Comparison of ENCODE assay signal across 23 cellular contexts in genomic region chr20:58706150-58706892, GRCh38. TPM values are rescaled to one million over a fixed set of nuclear protein-coding genes. Genes with fewer than 3 reads are reported as not detected.
A peak's percentile ranks its signal among the peaks of the same experiment; 100 is the strongest.
DNase-seq lines count a peak whose midpoint lies in the region; ATAC-seq, FAIRE-seq and TF ChIP-seq lines count a peak whose summit lies in the region.
"Had no signal": no experiment of that assay in that cellular context is flagged by ENCODE, and none has a peak within 500 bp of the region (broad histone marks: within the 10 kb centered on the region; RNA-seq: fewer than 3 reads in every experiment).

No MANE protein-coding gene starts in this region.

- H3K27me3 ChIP-seq in adrenal gland (no peaks in the 10 kb centered on the region), HepG2 (ENCODE audit: control insufficient read depth in 1 of 2, insufficient read depth in 2 of 2, low read length in 2 of 2) (no peaks in the 10 kb centered on the region)
- H3K27me3 ChIP-seq: ovary, testis had no signal

- H3K4me1 Mint-ChIP-seq in activated naive CD4-positive, alpha-beta T cell treated with anti-CD3 and anti-CD28 coated beads, Interleukin-2, amount 10 ng/mL, durations not matched to agents 7 days and 5 days: no peaks in the 10 kb centered on the region
- H3K4me1 Mint-ChIP-seq: memory B cell; stimulated activated memory B cell treated with anti-CD40 and anti-IgM and Interleukin-4, amounts not matched to agents 10 μg/mL and 1 μg/mL and 100 μg/mL, for 72 hours had no signal

- ATAC-seq in HepG2: no peak
- ATAC-seq in HG02852 (IDR thresholded peaks at IDR 0.05; ENCODE audit: unreplicated experiment): no peak
- ATAC-seq: GM23338; naive thymus-derived CD4-positive, alpha-beta T cell; stimulated activated memory B cell treated with anti-CD40 and anti-IgM and Interleukin-4, amounts not matched to agents 10 μg/mL and 1 μg/mL and 100 μg/mL, for 72 hours had no signal

- TF ChIP-seq CTCF in adrenal gland (IDR thresholded peaks at IDR 0.05): no peak
- TF ChIP-seq CTCF in HepG2 (CRISPR knock-in tag; IDR thresholded peaks at IDR 0.05): no peak

- H3K4me3 ChIP-seq in adrenal gland (no peak overlapping the region), HepG2 (replicated peaks in 1 of 3; ENCODE audit: insufficient read depth in 1 of 3, low read depth in 2 of 3, low read length in 3 of 3) (no peak overlapping the region)
- H3K4me3 ChIP-seq: GM23338, ovary, SK-N-MC, testis had no signal

- no peak for TF ChIP-seq EP300 in HepG2 (IDR thresholded peaks at IDR 0.05; ENCODE audit: low read depth in 2 of 2, low read length in 2 of 2)
- no peak for TF ChIP-seq EP300 in HepG2 (CRISPR knock-in tag; IDR thresholded peaks at IDR 0.05; ENCODE audit: borderline replicate concordance)

- H3K79me2 ChIP-seq in HepG2 (ENCODE audit: insufficient read depth, low read length): no peaks in the 10 kb centered on the region

- FAIRE-seq in HepG2 (lab: Jason Lieb, UNC): no peak
- FAIRE-seq: frontal cortex, RCC 7860 had no signal

- no peaks in the 10 kb centered on the region; the same call in 1 of the 2 replicates for H4K20me1 ChIP-seq in HepG2 (ENCODE audit: insufficient read depth, low read length)

- no peaks in the 10 kb centered on the region for H3K9me3 Mint-ChIP-seq in activated naive CD4-positive, alpha-beta T cell treated with anti-CD3 and anti-CD28 coated beads, Interleukin-2, amount 10 ng/mL, durations not matched to agents 7 days and 5 days
- H3K9me3 Mint-ChIP-seq: memory B cell; stimulated activated memory B cell treated with anti-CD40 and anti-IgM and Interleukin-4, amounts not matched to agents 10 μg/mL and 1 μg/mL and 100 μg/mL, for 72 hours; T-helper 2 cell treated with Interferon-gamma antibody and Interleukin-4, amounts not matched to agents 5 μg/mL and 100 μg/mL, for 36 hours had no signal

- peak; percentile 2 for DNase-seq in activated naive CD4-positive, alpha-beta T cell treated with anti-CD3 and anti-CD28 coated beads, Interleukin-2, amount 10 ng/mL, durations not matched to agents 7 days and 5 days
- no peak for DNase-seq in activated naive CD4-positive, alpha-beta T cell treated with Interleukin-2 at 50 U/mL for 16 hours
- DNase-seq in adrenal gland (peak in 5 of 7 donors; percentile 9 to 46 (median 12)), HepG2 (ENCODE audit: low spot score) (no peak), NCI-H1417 (lab: John Stamatoyannopoulos, UW) (no peak), NCI-H1436 treated with DMSO at 0.1 percent for 48 hours (lab: John Stamatoyannopoulos, UW) (no peak)
- DNase-seq in stimulated activated CD8-positive, alpha-beta memory T cell treated with anti-CD3 and anti-CD28 coated beads, Interleukin-4, amount 100 ng/mL, for 48 hours: peak; percentile 12
- DNase-seq: effector memory CD4-positive, alpha-beta T cell; naive thymus-derived CD4-positive, alpha-beta T cell; NCI-H1105; NCI-H510A treated with DMSO at 0.1 percent for 48 hours; NK-92 treated with Interleukin-12 subunit alpha and Interleukin-12 subunit beta, amount 100 ng/mL, for 24 hours; testis had no signal

- H3K27ac ChIP-seq in adrenal gland (peak overlapping the region in 1 of 5 donors; percentile 19), HepG2 (ENCODE audit: extremely low read length, insufficient read depth, low read length) (no peak overlapping the region)
- H3K27ac ChIP-seq: ovary, SK-N-MC, testis had no signal

- H3K27ac Mint-ChIP-seq in activated naive CD4-positive, alpha-beta T cell treated with anti-CD3 and anti-CD28 coated beads, Interleukin-2, amount 10 ng/mL, durations not matched to agents 7 days and 5 days: no peak overlapping the region
- H3K27ac Mint-ChIP-seq: memory B cell; naive thymus-derived CD4-positive, alpha-beta T cell; stimulated activated memory B cell treated with anti-CD40 and anti-IgM and Interleukin-4, amounts not matched to agents 10 μg/mL and 1 μg/mL and 100 μg/mL, for 72 hours; T-helper 2 cell treated with Interferon-gamma antibody and Interleukin-4, amounts not matched to agents 5 μg/mL and 100 μg/mL, for 36 hours had no signal

- H3K36me3 Mint-ChIP-seq in activated naive CD4-positive, alpha-beta T cell treated with anti-CD3 and anti-CD28 coated beads, Interleukin-2, amount 10 ng/mL, durations not matched to agents 7 days and 5 days: peaks cover 20% of the 10 kb centered on the region

- WGBS in adrenal gland, 4 donors: 85 to 99% (median 95%) methylated on average over 5 to 20 of the region's 20 CpGs
- 90% methylated on average over 19 of the region's 20 CpGs for WGBS in HepG2 (ENCODE audit: low lambda C conversion rate)

- no peak overlapping the region for H3K9ac ChIP-seq in HepG2 (ENCODE audit: insufficient read depth, low read depth, low read length)

- peaks cover 0 to 38% of the 10 kb centered on the region in 2 donors for H3K36me3 ChIP-seq in adrenal gland (replicated peaks in 1 of 2)
- peaks cover 10 to 16% of the 10 kb centered on the region in 2 experiments; a peak in 4 of 5 replicates for H3K36me3 ChIP-seq in HepG2 (replicated peaks in 1 of 2; ENCODE audit: control insufficient read depth in 1 of 2, insufficient read depth in 2 of 2, low read length in 2 of 2)
- H3K36me3 ChIP-seq: ovary had no signal

- H3K9me3 ChIP-seq in adrenal gland (replicated peaks in 1 of 3) (no peaks in the 10 kb centered on the region), HepG2 (ENCODE audit: low read length) (no peaks in the 10 kb centered on the region)
- H3K9me3 ChIP-seq: ovary, testis had no signal

- H3K4me2 ChIP-seq in HepG2 (ENCODE audit: low read depth, low read length): no peak overlapping the region
- H3K4me2 ChIP-seq: GM23338 had no signal

- H3K4me1 ChIP-seq in adrenal gland (replicated peaks in 1 of 2) (no peaks in the 10 kb centered on the region), HepG2 (ENCODE audit: insufficient read depth, low read length) (no peaks in the 10 kb centered on the region)
- H3K4me1 ChIP-seq: testis had no signal

- in situ Hi-C loops in HepG2 (cut with HindIII; ENCODE audit: extremely low pct_ligation_motif_present, low pct_unique_long_range_greater_than_20kb): no loop called here

- H2AFZ ChIP-seq in HepG2 (ENCODE audit: low read length): no peak overlapping the region
- H2AFZ ChIP-seq: GM23338 had no signal

- TF ChIP-seq RAD21 in HepG2 (CRISPR knock-in tag; IDR thresholded peaks at IDR 0.05): no peak

- CTCF ChIA-PET in activated naive CD4-positive, alpha-beta T cell treated with anti-CD3 and anti-CD28 coated beads, Interleukin-2, amount 10 ng/mL, durations not matched to agents 7 days and 5 days (lab: Charles Lee): interaction anchor here (1.2 kb wide), 1 partner anchor 55 kb away, joined by 4 read pairs; the partner anchor contains the start of gene STX16
- CTCF ChIA-PET in HepG2 (lab: Yijun Ruan, JAX; ENCODE audit: low intra/inter-chr PET ratio, low total read pairs): no interaction called here

- POLR2A ChIA-PET in HepG2 (lab: Yijun Ruan, JAX): interaction anchor here (1.0 kb wide), 1 partner anchor 11 kb away, joined by 3 read pairs; no protein-coding TSS in a partner anchor

- intact Hi-C loops in adrenal gland (cut with DNase I) (no loop called here), HepG2 (cut with micrococcal nuclease; ENCODE audit: unreplicated experiment) (no loop called here)

- no peaks in the 10 kb centered on the region for H3K27me3 Mint-ChIP-seq in activated naive CD4-positive, alpha-beta T cell treated with anti-CD3 and anti-CD28 coated beads, Interleukin-2, amount 10 ng/mL, durations not matched to agents 7 days and 5 days
- H3K27me3 Mint-ChIP-seq: brain; memory B cell; naive thymus-derived CD4-positive, alpha-beta T cell; stimulated activated memory B cell treated with anti-CD40 and anti-IgM and Interleukin-4, amounts not matched to agents 10 μg/mL and 1 μg/mL and 100 μg/mL, for 72 hours had no signal

- H3K4me3 Mint-ChIP-seq in activated naive CD4-positive, alpha-beta T cell treated with anti-CD3 and anti-CD28 coated beads, Interleukin-2, amount 10 ng/mL, durations not matched to agents 7 days and 5 days: no peak overlapping the region
- H3K4me3 Mint-ChIP-seq: brain; GM23338; memory B cell; naive thymus-derived CD4-positive, alpha-beta T cell; stimulated activated memory B cell treated with anti-CD40 and anti-IgM and Interleukin-4, amounts not matched to agents 10 μg/mL and 1 μg/mL and 100 μg/mL, for 72 hours; T-helper 2 cell treated with Interferon-gamma antibody and Interleukin-4, amounts not matched to agents 5 μg/mL and 100 μg/mL, for 36 hours had no signal

- no TSS peak for BruUV-seq in HepG2 (replicated peaks; lab: Mats Ljungman, UMichigan)

- no peak for TF ChIP-seq POLR2A in adrenal gland (IDR thresholded peaks at IDR 0.05)
- no peak for TF ChIP-seq POLR2A in HepG2 (IDR thresholded peaks at IDR 0.05; ENCODE audit: insufficient read depth in 1 of 2, low read depth in 2 of 2, low read length in 2 of 2)

RNA-seq across cellular contexts. Expression of gene NPEPL1, which starts 13.7 kb away (rescaled TPM):
- total RNA-seq in adrenal gland (10 to 100 TPM; 16.1 to 63.5 (median 35.2) TPM), HepG2 (2016; rRNA removed; fragmentation: Illumina TruSeq; extraction: Trizol) (0.60 and 4.1 TPM in 2 replicates)
- polyA plus RNA-seq in adrenal gland (100 to 1,000 TPM in 2 of 3 donors, 1 to 10 TPM in 1; 9.3 to 158 (median 104) TPM), HepG2 (2011; rRNA removed) (7.5 and 9.9 TPM in 2 replicates)
- total RNA-seq in HepG2 (2016; cell fraction: cytosol; rRNA removed; fragmentation: Illumina TruSeq; extraction: Trizol; ENCODE audit: low read depth): 3.0 and 3.1 TPM in 2 replicates
- 0.30 and 4.3 TPM in 2 replicates for total RNA-seq in HepG2 (2016; cell fraction: insoluble cytoplasmic fraction; rRNA removed; fragmentation: Illumina TruSeq; extraction: Trizol)
- total RNA-seq in HepG2 (2016; cell fraction: membrane; rRNA removed; fragmentation: Illumina TruSeq; extraction: Trizol): 0.96 and 1.0 TPM in 2 replicates
- 8.0 and 8.6 TPM in 2 replicates for total RNA-seq in HepG2 (2016; cell fraction: nucleus; rRNA removed; fragmentation: Illumina TruSeq; extraction: Trizol)
- 1.3 and 1.9 TPM in 2 replicates for polyA plus RNA-seq in HepG2 (2011; cell fraction: cytosol; rRNA removed)
- 184 and 219 TPM in 2 replicates for polyA plus RNA-seq in HepG2 (2011; cell fraction: nucleus; rRNA removed)
- polyA plus RNA-seq in HepG2 (2012): 16.9 and 23.0 TPM in 2 replicates
- polyA plus RNA-seq in HepG2 (2016; cell fraction: cytosol; fragmentation: Illumina TruSeq; extraction: Trizol; ENCODE audit: low read depth): 0.41 and 0.51 TPM in 2 replicates
- 0.69 and 1.4 TPM in 2 replicates for polyA plus RNA-seq in HepG2 (2016; cell fraction: insoluble cytoplasmic fraction; fragmentation: Illumina TruSeq; extraction: Trizol; ENCODE audit: low read depth)
- polyA plus RNA-seq in HepG2 (2016; cell fraction: membrane; fragmentation: Illumina TruSeq; extraction: Trizol; ENCODE audit: low read depth): 0.55 and 0.71 TPM in 2 replicates
- 49.5 and 52.8 TPM in 2 replicates for polyA plus RNA-seq in HepG2 (2016; cell fraction: nucleus; fragmentation: Illumina TruSeq; extraction: Trizol; ENCODE audit: insufficient read depth, low read depth)
- 8.5 and 18.0 TPM in 2 replicates for polyA minus RNA-seq in HepG2 (2011; rRNA and poly(A)+ RNA removed; ENCODE audit: low replicate concordance)
- 0.49 and 0.88 TPM in 2 replicates for polyA minus RNA-seq in HepG2 (2011; cell fraction: cytosol; rRNA and poly(A)+ RNA removed)
- 24.2 and 30.1 TPM in 2 replicates for polyA minus RNA-seq in HepG2 (2011; cell fraction: nucleus; rRNA and poly(A)+ RNA removed)

RNA-seq across cellular contexts. Expression of gene STX16, which starts 55.2 kb away (rescaled TPM):
- total RNA-seq in adrenal gland: 10 to 100 TPM; 29.3 to 65.2 (median 43.6) TPM
- polyA plus RNA-seq in adrenal gland: 100 to 1,000 TPM in 1 of 3 donors, 10 to 100 TPM in 2; 33.4 to 134 (median 82.5) TPM
- total RNA-seq in HepG2 (2016; rRNA removed; fragmentation: Illumina TruSeq; extraction: Trizol): 28.0 and 40.5 TPM in 2 replicates
- total RNA-seq in HepG2 (2016; cell fraction: cytosol; rRNA removed; fragmentation: Illumina TruSeq; extraction: Trizol; ENCODE audit: low read depth): 42.2 and 47.4 TPM in 2 replicates
- 26.0 and 32.7 TPM in 2 replicates for total RNA-seq in HepG2 (2016; cell fraction: insoluble cytoplasmic fraction; rRNA removed; fragmentation: Illumina TruSeq; extraction: Trizol)
- 41.8 and 44.6 TPM in 2 replicates for total RNA-seq in HepG2 (2016; cell fraction: membrane; rRNA removed; fragmentation: Illumina TruSeq; extraction: Trizol)
- 52.2 and 59.0 TPM in 2 replicates for total RNA-seq in HepG2 (2016; cell fraction: nucleus; rRNA removed; fragmentation: Illumina TruSeq; extraction: Trizol)
- polyA plus RNA-seq in HepG2 (2011; rRNA removed): 72.7 and 79.2 TPM in 2 replicates
- polyA plus RNA-seq in HepG2 (2011; cell fraction: cytosol; rRNA removed): 37.3 and 55.0 TPM in 2 replicates
- 168 and 204 TPM in 2 replicates for polyA plus RNA-seq in HepG2 (2011; cell fraction: nucleus; rRNA removed)
- polyA plus RNA-seq in HepG2 (2012): 88.7 and 102 TPM in 2 replicates
- 6.6 and 6.7 TPM in 2 replicates for polyA plus RNA-seq in HepG2 (2016; cell fraction: cytosol; fragmentation: Illumina TruSeq; extraction: Trizol; ENCODE audit: low read depth)
- 48.8 and 56.0 TPM in 2 replicates for polyA plus RNA-seq in HepG2 (2016; cell fraction: insoluble cytoplasmic fraction; fragmentation: Illumina TruSeq; extraction: Trizol; ENCODE audit: low read depth)
- 27.8 and 29.3 TPM in 2 replicates for polyA plus RNA-seq in HepG2 (2016; cell fraction: membrane; fragmentation: Illumina TruSeq; extraction: Trizol; ENCODE audit: low read depth)
- 245 and 266 TPM in 2 replicates for polyA plus RNA-seq in HepG2 (2016; cell fraction: nucleus; fragmentation: Illumina TruSeq; extraction: Trizol; ENCODE audit: insufficient read depth, low read depth)
- 15.4 and 22.9 TPM in 2 replicates for polyA minus RNA-seq in HepG2 (2011; rRNA and poly(A)+ RNA removed; ENCODE audit: low replicate concordance)
- polyA minus RNA-seq in HepG2 (2011; cell fraction: cytosol; rRNA and poly(A)+ RNA removed): 18.4 and 26.0 TPM in 2 replicates
- 99.9 and 121 TPM in 2 replicates for polyA minus RNA-seq in HepG2 (2011; cell fraction: nucleus; rRNA and poly(A)+ RNA removed)

Comparison
In these comparisons a context has a peak if more than half of its experiments do, and no peak if none do; other contexts are left out.
1. DNase-seq: peak in activated naive CD4-positive, alpha-beta T cell treated with anti-CD3 and anti-CD28 coated beads, Interleukin-2, amount 10 ng/mL, durations not matched to agents 7 days and 5 days (single experiment), adrenal gland (5 of 7) and stimulated activated CD8-positive, alpha-beta memory T cell treated with anti-CD3 and anti-CD28 coated beads, Interleukin-4, amount 100 ng/mL, for 48 hours (single experiment); none in activated naive CD4-positive, alpha-beta T cell treated with Interleukin-2 at 50 U/mL for 16 hours (single experiment), HepG2 (single experiment), NCI-H1417 (0 of 3) and NCI-H1436 treated with DMSO at 0.1 percent for 48 hours (single experiment).